In genomic region chr10:133292919-133293809, GRCh38 we compare ENCODE assay signal across 11 cellular contexts. TPM values are rescaled to one million over a fixed set of nuclear protein-coding genes. Genes with fewer than 3 reads are reported as not detected.
DNase-seq lines count a peak whose midpoint lies in the region; ATAC-seq and TF ChIP-seq lines count a peak whose summit lies in the region.
"Had no signal": no experiment of that assay in that cellular context is flagged by ENCODE, and none has a peak within 500 bp of the region (broad histone marks: within the 10 kb centered on the region; RNA-seq: fewer than 3 reads in every experiment).

No MANE protein-coding gene starts in this region.

- no peaks in the 10 kb centered on the region for H3K4me1 ChIP-seq in thyroid gland

- no peak for TF ChIP-seq POLR2A in thyroid gland (IDR thresholded peaks at IDR 0.05)

- 95% methylated on average over 20 to 21 of the region's 38 CpGs for WGBS in thyroid gland, 2 donors

- H3K4me1 Mint-ChIP-seq in activated CD4-positive, alpha-beta memory T cell treated with anti-CD3 and anti-CD28 coated beads for 36 hours (ENCODE audit: low read depth): peaks cover 11% of the 10 kb centered on the region
- no peaks in the 10 kb centered on the region for H3K4me1 Mint-ChIP-seq in activated CD4-positive, alpha-beta memory T cell treated with anti-CD3 and anti-CD28 coated beads, Interleukin-2, amount 10 ng/mL, durations not matched to agents 7 days and 5 days
- H3K4me1 Mint-ChIP-seq in stimulated activated naive CD8-positive, alpha-beta T cell treated with anti-CD3 and anti-CD28 coated beads, Interleukin-15, amount 100 ng/mL, for 72 hours: peaks cover 15% of the 10 kb centered on the region
- H3K4me1 Mint-ChIP-seq: memory B cell had no signal

- H3K9me3 Mint-ChIP-seq in activated CD4-positive, alpha-beta memory T cell treated with anti-CD3 and anti-CD28 coated beads for 36 hours: no peaks in the 10 kb centered on the region
- H3K9me3 Mint-ChIP-seq in activated CD4-positive, alpha-beta memory T cell treated with anti-CD3 and anti-CD28 coated beads, Interleukin-2, amount 10 ng/mL, durations not matched to agents 7 days and 5 days: no peaks in the 10 kb centered on the region
- no peaks in the 10 kb centered on the region for H3K9me3 Mint-ChIP-seq in stimulated activated naive CD8-positive, alpha-beta T cell treated with anti-CD3 and anti-CD28 coated beads, Interleukin-15, amount 100 ng/mL, for 72 hours
- H3K9me3 Mint-ChIP-seq: memory B cell had no signal

- no peak overlapping the region for H3K27ac ChIP-seq in thyroid gland

- peak; percentile 65 for ATAC-seq in SK-N-SH treated with all-trans-retinoic acid at 6 μM for 48 hours
- ATAC-seq in stimulated activated naive CD8-positive, alpha-beta T cell treated with anti-CD3 and anti-CD28 coated beads, Interleukin-15, amount 100 ng/mL, for 72 hours: peak; percentile 65

- POLR2A ChIA-PET in activated CD4-positive, alpha-beta memory T cell treated with anti-CD3 and anti-CD28 coated beads for 36 hours (lab: Charles Lee): no interaction called here
- POLR2A ChIA-PET in activated CD4-positive, alpha-beta memory T cell treated with anti-CD3 and anti-CD28 coated beads, Interleukin-2, amount 10 ng/mL, durations not matched to agents 7 days and 5 days (lab: Charles Lee): interaction anchor here (1.5 kb wide), 1 partner anchor 15 kb away, joined by 4 read pairs; no protein-coding TSS in a partner anchor

- no peak overlapping the region for H3K27ac Mint-ChIP-seq in activated CD4-positive, alpha-beta memory T cell treated with anti-CD3 and anti-CD28 coated beads for 36 hours
- no peak overlapping the region for H3K27ac Mint-ChIP-seq in activated CD4-positive, alpha-beta memory T cell treated with anti-CD3 and anti-CD28 coated beads, Interleukin-2, amount 10 ng/mL, durations not matched to agents 7 days and 5 days
- H3K27ac Mint-ChIP-seq in stimulated activated naive CD8-positive, alpha-beta T cell treated with anti-CD3 and anti-CD28 coated beads, Interleukin-15, amount 100 ng/mL, for 72 hours: no peak overlapping the region
- H3K27ac Mint-ChIP-seq: memory B cell had no signal

- H3K27me3 ChIP-seq in thyroid gland (no peaks in the 10 kb centered on the region), H7 (ENCODE audit: control insufficient read depth, insufficient read depth, low read length) (no peaks in the 10 kb centered on the region)

- peak; percentile 38 for DNase-seq in activated CD4-positive, alpha-beta memory T cell treated with anti-CD3 and anti-CD28 coated beads for 36 hours
- DNase-seq in activated CD4-positive, alpha-beta memory T cell treated with anti-CD3 and anti-CD28 coated beads, Interleukin-2, amount 10 ng/mL, durations not matched to agents 7 days and 5 days: no peak
- DNase-seq in fibroblast of pulmonary artery (ENCODE audit: low read depth) (peak; percentile 47), thyroid gland (no peak), ureter (ENCODE audit: low spot score) (no peak), H7 (no peak)
- DNase-seq in stimulated activated naive CD8-positive, alpha-beta T cell treated with anti-CD3 and anti-CD28 coated beads, Interleukin-15, amount 100 ng/mL, for 72 hours: no peak
- DNase-seq: NCI-H146 had no signal

- CTCF ChIA-PET in activated CD4-positive, alpha-beta memory T cell treated with anti-CD3 and anti-CD28 coated beads for 36 hours (lab: Charles Lee): interaction anchor here (1.8 kb wide), 1 partner anchor 15 kb away, joined by 9 read pairs; no protein-coding TSS in a partner anchor
- CTCF ChIA-PET in activated CD4-positive, alpha-beta memory T cell treated with anti-CD3 and anti-CD28 coated beads, Interleukin-2, amount 10 ng/mL, durations not matched to agents 7 days and 5 days (lab: Charles Lee): interaction anchor here (0.6 to 1.9 kb wide), 2 partner anchors 14 to 66 kb away, joined by 3 to 7 read pairs; no protein-coding TSS in a partner anchor

- intact Hi-C loops in activated CD4-positive, alpha-beta memory T cell treated with anti-CD3 and anti-CD28 coated beads for 36 hours (cut with micrococcal nuclease): no loop called here
- intact Hi-C loops in thyroid gland (cut with DNase I): no loop called here

- H3K36me3 ChIP-seq in thyroid gland: peaks cover 71 to 83% of the 10 kb centered on the region in 2 donors
- peaks cover 24% of the 10 kb centered on the region for H3K36me3 ChIP-seq in H7 (replicated peaks; ENCODE audit: control insufficient read depth, insufficient read depth, low read length)

- no peaks in the 10 kb centered on the region for H3K9me3 ChIP-seq in thyroid gland
- H3K9me3 ChIP-seq: thoracic aorta had no signal

- H3K36me3 Mint-ChIP-seq in activated CD4-positive, alpha-beta memory T cell treated with anti-CD3 and anti-CD28 coated beads for 36 hours: peaks cover 44% of the 10 kb centered on the region
- H3K36me3 Mint-ChIP-seq in activated CD4-positive, alpha-beta memory T cell treated with anti-CD3 and anti-CD28 coated beads, Interleukin-2, amount 10 ng/mL, durations not matched to agents 7 days and 5 days (ENCODE audit: low read depth): peaks cover 51% of the 10 kb centered on the region

- H3K27me3 Mint-ChIP-seq in activated CD4-positive, alpha-beta memory T cell treated with anti-CD3 and anti-CD28 coated beads for 36 hours: no peaks in the 10 kb centered on the region
- H3K27me3 Mint-ChIP-seq in activated CD4-positive, alpha-beta memory T cell treated with anti-CD3 and anti-CD28 coated beads, Interleukin-2, amount 10 ng/mL, durations not matched to agents 7 days and 5 days: no peaks in the 10 kb centered on the region
- no peaks in the 10 kb centered on the region for H3K27me3 Mint-ChIP-seq in stimulated activated naive CD8-positive, alpha-beta T cell treated with anti-CD3 and anti-CD28 coated beads, Interleukin-15, amount 100 ng/mL, for 72 hours
- H3K27me3 Mint-ChIP-seq: memory B cell had no signal

- TF ChIP-seq CTCF in fibroblast of pulmonary artery (IDR thresholded peaks at IDR 0.05; ENCODE audit: low read length, missing control alignments) (no peak), thyroid gland (IDR thresholded peaks at IDR 0.05) (no peak)

- no peak overlapping the region for H3K4me3 Mint-ChIP-seq in activated CD4-positive, alpha-beta memory T cell treated with anti-CD3 and anti-CD28 coated beads for 36 hours
- no peak overlapping the region for H3K4me3 Mint-ChIP-seq in activated CD4-positive, alpha-beta memory T cell treated with anti-CD3 and anti-CD28 coated beads, Interleukin-2, amount 10 ng/mL, durations not matched to agents 7 days and 5 days
- no peak overlapping the region for H3K4me3 Mint-ChIP-seq in stimulated activated naive CD8-positive, alpha-beta T cell treated with anti-CD3 and anti-CD28 coated beads, Interleukin-15, amount 100 ng/mL, for 72 hours
- H3K4me3 Mint-ChIP-seq: memory B cell had no signal

- no peak overlapping the region for H3K4me3 ChIP-seq in fibroblast of pulmonary artery (replicated peaks; ENCODE audit: low read depth, low read length)
- H3K4me3 ChIP-seq in thyroid gland (replicated peaks in 1 of 3): no peak overlapping the region
- no peak overlapping the region for H3K4me3 ChIP-seq in H7 (ENCODE audit: insufficient read depth, low read depth, low read length)
- H3K4me3 ChIP-seq: thoracic aorta had no signal

TF ChIP-seq in SK-N-SH treated with all-trans-retinoic acid at 6 μM for 48 hours, 23 proteins besides CTCF, POLR2A, EP300 and RAD21 (continues in another document):
- no peak for TF ChIP-seq CSRNP3 (CRISPR knock-in tag; IDR thresholded peaks at IDR 0.05)

RNA-seq across cellular contexts. Expression of gene TUBGCP2, which starts 15.5 kb away (rescaled TPM):
- total RNA-seq in activated CD4-positive, alpha-beta memory T cell treated with anti-CD3 and anti-CD28 coated beads for 36 hours: 10 to 100 TPM; 54.5 to 59.1 TPM
- total RNA-seq in activated CD4-positive, alpha-beta memory T cell treated with anti-CD3 and anti-CD28 coated beads, Interleukin-2, amount 10 ng/mL, durations not matched to agents 7 days and 5 days: 10 to 100 TPM; 52.3 to 58.2 TPM
- total RNA-seq in thyroid gland: 10 to 100 TPM; 56.5 to 73.3 (median 62.9) TPM
- total RNA-seq in ureter: 51.9 TPM
- total RNA-seq in H7 (2014; rRNA removed; shearing (Covaris generic)): 46.4 and 47.1 TPM in 2 replicates

RNA-seq across cellular contexts. Expression of gene ZNF511, which starts 15.6 kb away (rescaled TPM):
- 10 to 100 TPM; 48.7 to 51.5 TPM for total RNA-seq in activated CD4-positive, alpha-beta memory T cell treated with anti-CD3 and anti-CD28 coated beads for 36 hours
- 10 to 100 TPM; 45.7 to 52.7 TPM for total RNA-seq in activated CD4-positive, alpha-beta memory T cell treated with anti-CD3 and anti-CD28 coated beads, Interleukin-2, amount 10 ng/mL, durations not matched to agents 7 days and 5 days
- total RNA-seq in thyroid gland: 10 to 100 TPM; 22.0 to 53.6 (median 26.2) TPM
- total RNA-seq in ureter: 37.4 TPM
- total RNA-seq in H7 (2014; rRNA removed; shearing (Covaris generic)): 46.9 and 48.7 TPM in 2 replicates

RNA-seq across cellular contexts. Expression of gene ADAM8, which starts 16.5 kb away (rescaled TPM):
- total RNA-seq in activated CD4-positive, alpha-beta memory T cell treated with anti-CD3 and anti-CD28 coated beads for 36 hours: 100 to 1,000 TPM; 160 to 165 TPM
- 100 to 1,000 TPM; 206 to 207 TPM for total RNA-seq in activated CD4-positive, alpha-beta memory T cell treated with anti-CD3 and anti-CD28 coated beads, Interleukin-2, amount 10 ng/mL, durations not matched to agents 7 days and 5 days
- total RNA-seq in thyroid gland: 1 to 10 TPM; 1.6 to 9.8 (median 2.6) TPM
- 35.3 TPM for total RNA-seq in ureter
- 1.3 and 1.9 TPM in 2 replicates for total RNA-seq in H7 (2014; rRNA removed; shearing (Covaris generic))

RNA-seq across cellular contexts. Expression of gene CALY, which starts 43.5 kb away (rescaled TPM):
- total RNA-seq in activated CD4-positive, alpha-beta memory T cell treated with anti-CD3 and anti-CD28 coated beads for 36 hours: not detected
- total RNA-seq in activated CD4-positive, alpha-beta memory T cell treated with anti-CD3 and anti-CD28 coated beads, Interleukin-2, amount 10 ng/mL, durations not matched to agents 7 days and 5 days: not detected
- 1 to 10 TPM in 1 of 4 donors, under 1 TPM in 1, not detected in 2; 0.13 to 1.5 TPM for total RNA-seq in thyroid gland
- total RNA-seq in ureter: not detected
- 2.2 TPM in 1 of 2 replicates, not detected in the other for total RNA-seq in H7 (2014; rRNA removed; shearing (Covaris generic))
- total RNA-seq: thoracic aorta had no signal

RNA-seq across cellular contexts. Expression of gene PRAP1, which starts 54.0 kb away (rescaled TPM):
- not detected for total RNA-seq in activated CD4-positive, alpha-beta memory T cell treated with anti-CD3 and anti-CD28 coated beads for 36 hours
- not detected for total RNA-seq in activated CD4-positive, alpha-beta memory T cell treated with anti-CD3 and anti-CD28 coated beads, Interleukin-2, amount 10 ng/mL, durations not matched to agents 7 days and 5 days
- total RNA-seq in thyroid gland (not detected), ureter (not detected)
- not detected in 2 replicates for total RNA-seq in H7 (2014; rRNA removed; shearing (Covaris generic))
- total RNA-seq: thoracic aorta had no signal

Comparison
In these comparisons a context has a peak if more than half of its experiments do, and no peak if none do; other contexts are left out.
1. DNase-seq: peak in activated CD4-positive, alpha-beta memory T cell treated with anti-CD3 and anti-CD28 coated beads for 36 hours (single experiment) and fibroblast of pulmonary artery (single experiment); none in activated CD4-positive, alpha-beta memory T cell treated with anti-CD3 and anti-CD28 coated beads, Interleukin-2, amount 10 ng/mL, durations not matched to agents 7 days and 5 days (single experiment), stimulated activated naive CD8-positive, alpha-beta T cell treated with anti-CD3 and anti-CD28 coated beads, Interleukin-15, amount 100 ng/mL, for 72 hours (0 of 2), thyroid gland (0 of 2), ureter (single experiment) and H7 (single experiment).